In the genomic region with DNA sequence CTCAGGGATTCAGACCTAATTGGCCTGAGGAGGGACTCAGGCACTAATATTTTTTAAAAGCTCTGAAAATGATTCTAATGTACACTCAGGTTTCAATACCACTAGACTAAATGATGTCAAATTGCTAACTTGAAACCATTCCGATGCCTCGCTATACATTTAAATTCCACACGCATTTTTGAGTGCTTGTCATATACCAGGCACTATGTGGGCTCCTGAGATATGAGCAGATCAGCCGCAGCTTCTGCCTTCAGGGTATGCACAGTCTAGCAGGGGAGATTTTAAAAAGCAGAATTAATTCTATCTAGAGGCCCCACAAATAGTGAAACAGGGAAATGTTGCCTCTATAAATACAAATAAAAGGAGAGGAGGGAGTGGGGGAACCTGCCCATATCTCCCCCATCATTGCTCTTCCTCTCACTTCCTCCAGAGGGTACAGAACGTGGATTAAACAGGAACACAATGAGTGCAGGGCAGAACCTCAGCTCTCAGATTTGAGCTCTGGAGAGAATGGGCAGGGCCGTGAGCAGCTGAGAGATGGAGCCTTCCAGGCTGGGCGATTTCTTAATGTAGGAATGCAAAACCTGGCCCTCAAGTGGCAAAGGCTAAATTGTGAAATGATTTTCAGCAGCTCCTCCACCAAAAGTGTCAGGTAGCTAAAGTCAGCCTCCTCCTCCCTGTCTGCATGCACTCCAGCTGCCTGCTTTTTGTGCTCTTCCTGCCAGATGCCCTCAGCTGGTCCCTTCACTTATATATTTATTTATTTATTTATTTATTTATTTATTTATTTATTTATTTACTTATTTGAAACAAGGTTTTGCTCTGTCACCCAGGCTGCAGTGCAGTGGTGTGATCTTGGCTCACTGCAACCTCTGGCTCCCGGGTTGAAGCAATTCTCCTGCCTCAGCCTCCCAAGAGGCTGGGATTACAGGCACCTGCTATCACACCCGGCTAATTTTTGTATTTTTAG, we compare ENCODE assay signal across 1 cellular context.
TF ChIP-seq lines count a peak whose summit lies in the region.

No MANE protein-coding gene starts in this region.

TF ChIP-seq in HEK293, 187 proteins besides CTCF, POLR2A, EP300 and RAD21 (continued from another document):
- TF ChIP-seq ZNF837 (tag by site-specific recombination; IDR thresholded peaks at IDR 0.05) = no peak
- TF ChIP-seq ZNF600 (tag by site-specific recombination; IDR thresholded peaks at IDR 0.05) = no peak
- no peak for TF ChIP-seq ZNF155 (tag by site-specific recombination; IDR thresholded peaks at IDR 0.05)
- TF ChIP-seq ZNF140 (tag by site-specific recombination; IDR thresholded peaks at IDR 0.05) = peak; percentile 55
- TF ChIP-seq KLF9 (tag by site-specific recombination; IDR thresholded peaks at IDR 0.05; ENCODE audit: low read depth) = no peak
- TF ChIP-seq ZBTB8A (tag by site-specific recombination; IDR thresholded peaks at IDR 0.05) = peak; percentile 26; the same call in 1 of the 2 replicates
- 0 out of 2 replicates have a peak, but pooled peaks have one; percentile 10 for TF ChIP-seq ZNF560 (tag by site-specific recombination; IDR thresholded peaks at IDR 0.05; ENCODE audit: borderline replicate concordance)
- no peak for TF ChIP-seq ZNF830 (tag by site-specific recombination; IDR thresholded peaks at IDR 0.05; ENCODE audit: low read depth)
- no peak for TF ChIP-seq ZBTB21 (tag by site-specific recombination; IDR thresholded peaks at IDR 0.05)
- 0 out of 2 replicates have a peak, but pooled peaks have one; percentile 9 for TF ChIP-seq ZNF654 (tag by site-specific recombination; IDR thresholded peaks at IDR 0.05; ENCODE audit: low read depth)
- no peak for TF ChIP-seq ZNF302 (tag by site-specific recombination; IDR thresholded peaks at IDR 0.05; ENCODE audit: low read depth)
- TF ChIP-seq, protein P1, sequence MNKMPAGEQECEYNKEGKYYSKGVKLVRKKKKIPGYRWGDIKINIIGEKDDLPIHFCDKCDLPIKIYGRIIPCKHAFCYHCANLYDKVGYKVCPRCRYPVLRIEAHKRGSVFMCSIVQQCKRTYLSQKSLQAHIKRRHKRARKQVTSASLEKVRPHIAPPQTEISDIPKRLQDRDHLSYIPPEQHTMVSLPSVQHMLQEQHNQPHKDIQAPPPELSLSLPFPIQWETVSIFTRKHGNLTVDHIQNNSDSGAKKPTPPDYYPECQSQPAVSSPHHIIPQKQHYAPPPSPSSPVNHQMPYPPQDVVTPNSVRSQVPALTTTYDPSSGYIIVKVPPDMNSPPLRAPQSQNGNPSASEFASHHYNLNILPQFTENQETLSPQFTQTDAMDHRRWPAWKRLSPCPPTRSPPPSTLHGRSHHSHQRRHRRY (tag by site-specific recombination; IDR thresholded peaks at IDR 0.05) = no peak
- TF ChIP-seq ZNF555 (tag by site-specific recombination; conservative IDR thresholded peaks at IDR 0.05) = peak; percentile 46
- no peak for TF ChIP-seq ZBTB6 (tag by site-specific recombination; IDR thresholded peaks at IDR 0.05)
- no peak for TF ChIP-seq ZNF114 (tag by site-specific recombination; IDR thresholded peaks at IDR 0.05)
